13 cellular contexts compared by ENCODE assay signal in the genomic region with DNA sequence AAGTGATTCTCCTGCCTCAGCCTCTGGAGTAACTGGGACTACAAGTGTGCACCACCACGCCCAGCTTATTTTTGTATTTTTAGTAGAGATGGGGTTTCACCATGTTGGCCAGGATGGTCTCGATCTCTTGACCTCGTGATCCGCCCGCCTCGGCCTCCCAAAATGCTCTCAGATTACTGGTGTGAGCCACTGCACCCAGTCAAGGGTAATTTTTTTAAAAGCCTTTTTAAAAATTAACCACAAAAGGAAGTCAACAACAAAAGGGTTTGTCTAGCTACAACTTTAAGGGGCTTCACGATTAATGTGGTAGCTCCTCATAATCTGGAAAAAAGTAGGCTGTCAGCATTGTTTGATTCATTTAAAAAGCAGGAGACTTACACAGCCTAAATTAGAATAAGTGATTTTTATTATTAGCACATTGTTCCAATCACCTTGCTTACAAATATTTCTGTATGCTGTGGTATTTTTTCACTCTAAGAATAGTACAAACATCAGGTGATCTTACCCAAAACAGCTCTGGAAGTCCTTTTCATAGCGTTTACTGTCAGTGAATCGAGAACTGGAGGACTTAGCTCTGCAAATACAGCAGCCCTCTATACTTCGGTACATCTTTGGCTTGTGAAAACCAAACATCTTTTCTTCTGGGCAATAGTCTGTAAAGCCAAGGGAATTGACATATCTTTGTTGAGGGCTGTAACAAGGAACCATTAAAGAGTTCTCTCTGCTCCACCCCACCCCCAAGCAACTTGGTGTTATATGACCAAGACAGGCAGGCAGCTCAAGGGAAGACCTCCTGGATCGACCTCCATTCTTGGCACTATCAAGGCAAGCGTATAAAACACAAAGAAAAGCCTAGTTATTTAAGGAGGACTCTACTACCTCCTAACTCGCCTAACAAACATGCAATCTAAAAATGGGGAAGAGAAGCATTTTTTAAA. TPM values are rescaled to one million over a fixed set of nuclear protein-coding genes. Genes with fewer than 3 reads are reported as not detected.
DNase-seq lines count a peak whose midpoint lies in the region; ATAC-seq and TF ChIP-seq lines count a peak whose summit lies in the region.
"Had no signal": no experiment of that assay in that cellular context is flagged by ENCODE, and none has a peak within 500 bp of the region (broad histone marks: within the 10 kb centered on the region; RNA-seq: fewer than 3 reads in every experiment).

No MANE protein-coding gene starts in this region.

- no peaks in the 10 kb centered on the region for H3K9me3 Mint-ChIP-seq in CD4-positive, CD25-positive, alpha-beta regulatory T cell
- H3K9me3 Mint-ChIP-seq in activated B cell treated with CpG ODN at 0.5 μM for 24 hours, result no peaks in the 10 kb centered on the region
- H3K9me3 Mint-ChIP-seq: dendritic cell treated with granulocyte-macrophage colony-stimulating factor and Interleukin-4, amounts not matched to agents 40 ng/mL and 50 ng/mL, for 4 days had no signal

- no peak for TF ChIP-seq CTCF in activated B cell treated with CpG ODN at 0.5 μM for 24 hours (IDR thresholded peaks at IDR 0.05)

- H3K36me3 Mint-ChIP-seq in CD4-positive, CD25-positive, alpha-beta regulatory T cell, result peaks cover 38% of the 10 kb centered on the region
- H3K36me3 Mint-ChIP-seq in activated B cell treated with CpG ODN at 0.5 μM for 24 hours (ENCODE audit: low read depth), result peaks cover 84% of the 10 kb centered on the region

- H3K4me1 ChIP-seq in CD4-positive, CD25-positive, alpha-beta regulatory T cell (ENCODE audit: control insufficient read depth, insufficient read depth, low read length, poor library complexity, severe bottlenecking), result no peaks in the 10 kb centered on the region
- H3K4me1 ChIP-seq in SJCRH30, result no peaks in the 10 kb centered on the region

- H3K36me3 ChIP-seq in CD4-positive, CD25-positive, alpha-beta regulatory T cell (ENCODE audit: control insufficient read depth, insufficient read depth, low read length), result peaks cover 56% of the 10 kb centered on the region
- H3K36me3 ChIP-seq in SJCRH30, result peaks cover 64% of the 10 kb centered on the region

- H3K27ac ChIP-seq in CD4-positive, CD25-positive, alpha-beta regulatory T cell (ENCODE audit: insufficient read depth, low read length, poor library complexity, severe bottlenecking), result no peak overlapping the region
- H3K27ac ChIP-seq in SJCRH30, result no peak overlapping the region

- no peaks in the 10 kb centered on the region for H3K27me3 Mint-ChIP-seq in CD4-positive, CD25-positive, alpha-beta regulatory T cell
- no peaks in the 10 kb centered on the region for H3K27me3 Mint-ChIP-seq in activated B cell treated with CpG ODN at 0.5 μM for 24 hours
- H3K27me3 Mint-ChIP-seq: dendritic cell treated with granulocyte-macrophage colony-stimulating factor and Interleukin-4, amounts not matched to agents 40 ng/mL and 50 ng/mL, for 4 days had no signal

- intact Hi-C loops in activated B cell treated with CpG ODN at 0.5 μM for 24 hours (cut with micrococcal nuclease), result loop anchor here (1.0 to 2.0 kb wide), 4 partner anchors 19 to 338 kb away; a partner anchor contains a TSS

- POLR2A ChIA-PET in activated B cell treated with CpG ODN at 0.5 μM for 24 hours (lab: Charles Lee), result interaction anchor here (0.7 to 6.9 kb wide), 8 partner anchors 11 to 292 kb away, joined by 3 to 116 read pairs (median 9); a partner anchor contains a TSS

- peak overlapping the region; percentile 8 to 72 (median 23) for H3K27ac Mint-ChIP-seq in CD4-positive, CD25-positive, alpha-beta regulatory T cell
- H3K27ac Mint-ChIP-seq in activated B cell treated with CpG ODN at 0.5 μM for 24 hours, result peak overlapping the region; percentile 95
- H3K27ac Mint-ChIP-seq: dendritic cell treated with granulocyte-macrophage colony-stimulating factor and Interleukin-4, amounts not matched to agents 40 ng/mL and 50 ng/mL, for 4 days had no signal

- no peak overlapping the region for H3K4me3 Mint-ChIP-seq in CD4-positive, CD25-positive, alpha-beta regulatory T cell
- H3K4me3 Mint-ChIP-seq in activated B cell treated with CpG ODN at 0.5 μM for 24 hours, result peak overlapping the region; percentile 78
- H3K4me3 Mint-ChIP-seq: dendritic cell treated with granulocyte-macrophage colony-stimulating factor and Interleukin-4, amounts not matched to agents 40 ng/mL and 50 ng/mL, for 4 days had no signal

- H3K4me3 ChIP-seq in CD4-positive, CD25-positive, alpha-beta regulatory T cell (ENCODE audit: low read depth, low read length), result no peak overlapping the region
- H3K4me3 ChIP-seq in SJCRH30, result no peak overlapping the region
- H3K4me3 ChIP-seq: lung had no signal

- H3K27me3 ChIP-seq in CD4-positive, CD25-positive, alpha-beta regulatory T cell (ENCODE audit: control insufficient read depth, insufficient read depth, low read length), result no peaks in the 10 kb centered on the region
- no peaks in the 10 kb centered on the region for H3K27me3 ChIP-seq in SJCRH30
- H3K27me3 ChIP-seq: BE2C had no signal

- CTCF ChIA-PET in activated B cell treated with CpG ODN at 0.5 μM for 24 hours (lab: Charles Lee), result interaction anchor here (0.8 to 3.4 kb wide), 2 partner anchors 25 to 26 kb away, joined by 3 to 17 read pairs; no protein-coding TSS in a partner anchor

- no peak for DNase-seq in CD4-positive, CD25-positive, alpha-beta regulatory T cell
- DNase-seq in activated B cell treated with CpG ODN at 0.5 μM for 24 hours, result no peak
- DNase-seq in iPS-NIHi7 (ENCODE audit: extremely low spot score), result no peak
- no peak for DNase-seq in HK-2 (ENCODE audit: unreplicated experiment)
- no peak for DNase-seq in NCI-H1694 (lab: John Stamatoyannopoulos, UW)
- no peak for DNase-seq in SJCRH30
- DNase-seq: BE2C, retina, T-helper 9 cell had no signal

- peaks cover 8 to 33% (median 32%) of the 10 kb centered on the region in 4 donors for H3K4me1 Mint-ChIP-seq in CD4-positive, CD25-positive, alpha-beta regulatory T cell
- peaks cover 64% of the 10 kb centered on the region for H3K4me1 Mint-ChIP-seq in activated B cell treated with CpG ODN at 0.5 μM for 24 hours

- no peaks in the 10 kb centered on the region for H3K9me3 ChIP-seq in CD4-positive, CD25-positive, alpha-beta regulatory T cell (ENCODE audit: control insufficient read depth in 2 of 2, low read length in 2 of 2)
- H3K9me3 ChIP-seq in SJCRH30 (replicated peaks), result no peaks in the 10 kb centered on the region
- H3K9me3 ChIP-seq: BE2C had no signal

- ATAC-seq in CD4-positive, CD25-positive, alpha-beta regulatory T cell (ENCODE audit: low read depth in 2 of 2), result no peak
- ATAC-seq in GM18909 (IDR thresholded peaks at IDR 0.05; ENCODE audit: poor library complexity, unreplicated experiment) (peak; percentile 52), HG02852 (IDR thresholded peaks at IDR 0.05; ENCODE audit: unreplicated experiment) (peak; percentile 54), activated B cell treated with CpG ODN at 0.5 μM for 24 hours (ENCODE audit: low read depth) (peak; percentile 22)

RNA-seq across cellular contexts. Expression of a gene that starts 28.1 kb away (rescaled TPM):
- total RNA-seq in CD4-positive, CD25-positive, alpha-beta regulatory T cell, result 53.4 TPM
- polyA plus RNA-seq in CD4-positive, CD25-positive, alpha-beta regulatory T cell, result 10 to 100 TPM; 42.0 to 73.7 (median 53.9) TPM
- total RNA-seq in activated B cell treated with CpG ODN at 0.5 μM for 24 hours, result 153 and 157 TPM in 2 replicates
- 87.6 and 105 TPM in 2 replicates for total RNA-seq in SJCRH30 (2014; rRNA removed; shearing (Covaris generic))

Comparison
In these comparisons a context has a peak if more than half of its experiments do, and no peak if none do; other contexts are left out.
1. ATAC-seq: peak in GM18909 (single experiment), HG02852 (single experiment) and activated B cell treated with CpG ODN at 0.5 μM for 24 hours (single experiment); none in CD4-positive, CD25-positive, alpha-beta regulatory T cell (0 of 2).